9 cellular contexts compared by ENCODE assay signal in the genomic region with DNA sequence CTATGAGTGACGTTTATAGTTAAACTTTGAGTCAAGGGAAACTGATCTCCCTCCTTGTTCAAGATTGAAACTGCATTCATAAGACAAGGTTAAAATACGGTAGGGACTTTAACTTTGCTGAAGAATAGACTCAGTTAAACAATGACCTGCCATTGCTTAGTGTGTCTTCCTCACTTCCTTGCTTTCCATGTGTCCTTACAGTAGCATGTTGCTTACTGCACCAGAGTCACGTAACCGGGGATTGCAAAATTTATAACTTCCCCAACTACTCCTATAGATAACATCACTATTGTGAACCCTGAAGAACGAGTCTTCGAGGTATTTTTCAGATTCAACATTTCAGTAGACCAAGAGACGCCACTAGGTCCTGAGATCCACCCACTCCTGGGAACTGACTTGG. TPM values are rescaled to one million over a fixed set of nuclear protein-coding genes. Genes with fewer than 3 reads are reported as not detected.
"Had no signal": no experiment of that assay in that cellular context is flagged by ENCODE, and none has a peak within 500 bp of the region (broad histone marks: within the 10 kb centered on the region; RNA-seq: fewer than 3 reads in every experiment).

No MANE protein-coding gene starts in this region.

RNA-seq across cellular contexts. Expression of gene FCGR2B, which starts 9.4 kb away (rescaled TPM):
- total RNA-seq: LHCN-M2, MCF 10A, NCI-H460, PC-9, SJCRH30 had no signal

RNA-seq across cellular contexts. Expression of gene FCGR3B, which starts 22.6 kb away (rescaled TPM):
- total RNA-seq: LHCN-M2, MCF 10A, NCI-H460, OCI-LY7, PC-9, RPMI7951, SJCRH30, SK-MEL-5 had no signal

RNA-seq across cellular contexts. Expression of gene FCRLA, which starts 53.5 kb away (rescaled TPM):
- total RNA-seq: LHCN-M2, Right ventricle myocardium inferior had no signal
